ENCODE assay signal across 8 cellular contexts in genomic region chr11:130315354-130315970, GRCh38. TPM values are rescaled to one million over a fixed set of nuclear protein-coding genes. Genes with fewer than 3 reads are reported as not detected.
DNase-seq lines count a peak whose midpoint lies in the region; ATAC-seq, FAIRE-seq and TF ChIP-seq lines count a peak whose summit lies in the region.

No MANE protein-coding gene starts in this region.

- CTCF ChIA-PET in MCF 10A (lab: Yijun Ruan, JAX), result no interaction called here

- H3K4me1 Mint-ChIP-seq in MCF 10A (ENCODE audit: insufficient read depth, unreplicated experiment), result peaks cover 15% of the 10 kb centered on the region

- FAIRE-seq in GM18507 (lab: Jason Lieb, UNC), result peak; percentile 26

- ATAC-seq in HG02981 (IDR thresholded peaks at IDR 0.05; ENCODE audit: unreplicated experiment), result peak; percentile 37
- peak; percentile 1 for ATAC-seq in left lobe of liver
- ATAC-seq in HG03196 (IDR thresholded peaks at IDR 0.05; ENCODE audit: unreplicated experiment), result no peak

- H3K27me3 Mint-ChIP-seq in MCF 10A (ENCODE audit: insufficient read depth, unreplicated experiment), result no peaks in the 10 kb centered on the region

- no peaks in the 10 kb centered on the region for H3K9me3 Mint-ChIP-seq in MCF 10A (ENCODE audit: unreplicated experiment)

- POLR2A ChIA-PET in MCF 10A (lab: Yijun Ruan, JAX), result no interaction called here

- H3K36me3 Mint-ChIP-seq in MCF 10A (ENCODE audit: insufficient read depth, unreplicated experiment), result peaks cover 14% of the 10 kb centered on the region

- intact Hi-C loops in MCF 10A (cut with micrococcal nuclease), result no loop called here

- no TSS peak for BruUV-seq in MCF 10A (replicated peaks; lab: Mats Ljungman, UMichigan)

- DNase-seq in GM18507 (ENCODE audit: extremely low spot score, insufficient read length, low read depth) (no peak), T-helper 22 cell (ENCODE audit: low read depth) (peak; percentile 15), MCF 10A (ENCODE audit: unreplicated experiment) (no peak), left lobe of liver (ENCODE audit: low spot score) (peak; percentile 56), NCI-H345 treated with DMSO at 0.1 percent for 48 hours (lab: John Stamatoyannopoulos, UW; ENCODE audit: unreplicated experiment) (no peak)
- DNase-seq in stimulated activated CD4-positive, alpha-beta T cell treated with anti-CD3 and anti-CD28 coated beads, TNF-alpha, amount 100 ng/mL, for 24 hours (ENCODE audit: low read depth in 3 of 3), result peak in 2 of 3 experiments; percentile 24 to 43

- H3K4me3 Mint-ChIP-seq in MCF 10A (ENCODE audit: unreplicated experiment), result peak overlapping the region; percentile 86

- H3K27ac Mint-ChIP-seq in MCF 10A (ENCODE audit: low read depth, unreplicated experiment), result peak overlapping the region; percentile 86

- no peak for TF ChIP-seq CTCF in MCF 10A (IDR thresholded peaks at IDR 0.05; ENCODE audit: unreplicated experiment)

RNA-seq across cellular contexts. Expression of gene ZBTB44, which starts 0.7 kb away (rescaled TPM):
- 28.5 and 29.5 TPM in 2 replicates for total RNA-seq in MCF 10A (2022)
- total RNA-seq in left lobe of liver, result 17.1 TPM

Comparison
In these comparisons a context has a peak if more than half of its experiments do, and no peak if none do; other contexts are left out.
1. DNase-seq: peak in T-helper 22 cell (single experiment), left lobe of liver (single experiment) and stimulated activated CD4-positive, alpha-beta T cell treated with anti-CD3 and anti-CD28 coated beads, TNF-alpha, amount 100 ng/mL, for 24 hours (2 of 3); none in GM18507 (single experiment), MCF 10A (single experiment) and NCI-H345 treated with DMSO at 0.1 percent for 48 hours (single experiment).